20 cellular contexts compared by ENCODE assay signal in genomic region chr12:106310687-106311086, GRCh38. TPM values are rescaled to one million over a fixed set of nuclear protein-coding genes. Genes with fewer than 3 reads are reported as not detected.
DNase-seq lines count a peak whose midpoint lies in the region; ATAC-seq, FAIRE-seq and TF ChIP-seq lines count a peak whose summit lies in the region.
"Had no signal": no experiment of that assay in that cellular context is flagged by ENCODE, and none has a peak within 500 bp of the region (broad histone marks: within the 10 kb centered on the region; RNA-seq: fewer than 3 reads in every experiment).

No MANE protein-coding gene starts in this region.

- TF ChIP-seq EP300 in suprapubic skin (IDR thresholded peaks at IDR 0.05): no peak

- H3K36me3 Mint-ChIP-seq in endodermal cell (ENCODE audit: low read depth) (peaks cover 7% of the 10 kb centered on the region), naive B cell (peaks cover 7 to 13% of the 10 kb centered on the region in 2 donors)

- H3K27me3 ChIP-seq in BLaER1 (no peaks in the 10 kb centered on the region), endodermal cell (ENCODE audit: control insufficient read depth, insufficient read depth, low read length, poor library complexity, severe bottlenecking) (no peaks in the 10 kb centered on the region), suprapubic skin (no peaks in the 10 kb centered on the region)

- peak overlapping the region; percentile 88 for H3K4me2 ChIP-seq in BLaER1

- no peak overlapping the region for H3K4me3 Mint-ChIP-seq in endodermal cell
- peak overlapping the region in 5 of 8 donors; percentile 22 to 58 (median 44) for H3K4me3 Mint-ChIP-seq in naive B cell
- H3K4me3 Mint-ChIP-seq: T-helper 2 cell treated with Interferon-gamma antibody and Interleukin-4, amounts not matched to agents 5 μg/mL and 100 μg/mL, for 36 hours had no signal

- no peaks in the 10 kb centered on the region for H4K20me1 ChIP-seq in BLaER1

- intact Hi-C loops in posterior vena cava (cut with DNase I): no loop called here

- ATAC-seq in naive B cell (ENCODE audit: low read depth in 2 of 2) (peak in 1 of 2 donors; percentile 14), GM18511 (IDR thresholded peaks at IDR 0.05; ENCODE audit: unreplicated experiment) (no peak)
- ATAC-seq: activated CD4-positive, CD25-positive, alpha-beta regulatory T cell treated with anti-CD3 and anti-CD28 coated beads, Interleukin-2, amount 50 U/mL, for 24 hours had no signal

- H3K4me1 ChIP-seq in BLaER1 (peaks cover 76% of the 10 kb centered on the region), endodermal cell (ENCODE audit: control insufficient read depth, insufficient read depth, low read length) (no peaks in the 10 kb centered on the region), suprapubic skin (peaks cover 53% of the 10 kb centered on the region)

- H3K9ac ChIP-seq in BLaER1: peak overlapping the region; percentile 62
- no peak overlapping the region for H3K9ac ChIP-seq in endodermal cell (ENCODE audit: extremely low read depth, low read length, poor library complexity, severe bottlenecking)

- 93 to 96% methylated on average over 4 to 5 of the region's 5 CpGs for WGBS in endodermal cell (ENCODE audit: insufficient coverage in 1 of 2, insufficient read length in 1 of 2), 2 experiments
- WGBS in suprapubic skin: 78% methylated on average over 5 of the region's 5 CpGs

- TF ChIP-seq CTCF in endodermal cell (conservative IDR thresholded peaks at IDR 0.05) (no peak), suprapubic skin (IDR thresholded peaks at IDR 0.05) (no peak)

- DNase-seq in GM12892 (ENCODE audit: insufficient read length): no peak
- no peak for DNase-seq in endodermal cell
- DNase-seq in naive B cell: no peak
- DNase-seq in posterior vena cava (ENCODE audit: low spot score): no peak
- DNase-seq in activated CD4-positive, alpha-beta T cell treated with anti-CD3 and anti-CD28 coated beads for 4 hours: no peak
- no peak for DNase-seq in suprapubic skin (ENCODE audit: low spot score in 2 of 2)
- DNase-seq: activated effector memory CD4-positive, alpha-beta T cell treated with Interleukin-2 at 50 U/mL for 16 hours; mammary epithelial cell; NCI-H2029 treated with DMSO at 0.1 percent for 48 hours; NCI-H524; OCI-M1; stimulated activated CD4-positive, alpha-beta T cell treated with anti-CD3 and anti-CD28 coated beads, Interleukin-2, amount 100 ng/mL, for 24 hours had no signal

- TF ChIP-seq POLR2A in GM12892 (IDR thresholded peaks at IDR 0.05; ENCODE audit: low read depth, low read length) (no peak), suprapubic skin (IDR thresholded peaks at IDR 0.05) (no peak)

- H3K4me3 ChIP-seq in BLaER1: peak overlapping the region; percentile 53; the same call in 1 of the 2 replicates
- H3K4me3 ChIP-seq in endodermal cell (ENCODE audit: low read length): no peak overlapping the region
- H3K4me3 ChIP-seq in suprapubic skin: no peak overlapping the region
- H3K4me3 ChIP-seq: thoracic aorta had no signal

- FAIRE-seq in GM12892 (lab: Jason Lieb, UNC): peak; percentile 64
- FAIRE-seq: frontal cortex, H1 had no signal

- no peaks in the 10 kb centered on the region for H3K27me3 Mint-ChIP-seq in endodermal cell (ENCODE audit: insufficient read depth)
- no peaks in the 10 kb centered on the region for H3K27me3 Mint-ChIP-seq in naive B cell

- H3K27ac Mint-ChIP-seq in endodermal cell: peak overlapping the region; percentile 5
- peak overlapping the region in 4 of 6 donors; percentile 49 to 76 (median 60) for H3K27ac Mint-ChIP-seq in naive B cell
- H3K27ac Mint-ChIP-seq: T-helper 2 cell treated with Interferon-gamma antibody and Interleukin-4, amounts not matched to agents 5 μg/mL and 100 μg/mL, for 36 hours had no signal

- H3K9me3 ChIP-seq in BLaER1: no peaks in the 10 kb centered on the region
- H3K9me3 ChIP-seq in endodermal cell (ENCODE audit: control insufficient read depth, low read length): no peaks in the 10 kb centered on the region
- H3K9me3 ChIP-seq in suprapubic skin: no peaks in the 10 kb centered on the region
- H3K9me3 ChIP-seq: thoracic aorta had no signal

- peaks cover 13% of the 10 kb centered on the region for H3K36me3 ChIP-seq in BLaER1
- H3K36me3 ChIP-seq in endodermal cell (ENCODE audit: control insufficient read depth, insufficient read depth, low read length): no peaks in the 10 kb centered on the region
- peaks cover 26% of the 10 kb centered on the region for H3K36me3 ChIP-seq in suprapubic skin

- H3K27ac ChIP-seq in BLaER1: peak overlapping the region; percentile 75
- no peak overlapping the region for H3K27ac ChIP-seq in endodermal cell (ENCODE audit: low read depth, low read length)
- no peak overlapping the region for H3K27ac ChIP-seq in suprapubic skin
- H3K27ac ChIP-seq: epithelial cell of prostate, thoracic aorta had no signal

- no peaks in the 10 kb centered on the region for H3K9me3 Mint-ChIP-seq in endodermal cell
- H3K9me3 Mint-ChIP-seq in naive B cell: no peaks in the 10 kb centered on the region
- H3K9me3 Mint-ChIP-seq: T-helper 2 cell treated with Interferon-gamma antibody and Interleukin-4, amounts not matched to agents 5 μg/mL and 100 μg/mL, for 36 hours had no signal

- H3K4me1 Mint-ChIP-seq in endodermal cell (peaks cover 8% of the 10 kb centered on the region), naive B cell (peaks cover 35 to 45% (median 38%) of the 10 kb centered on the region in 3 donors)

RNA-seq across cellular contexts. Expression of gene TCP11L2, which starts 8.2 kb away (rescaled TPM):
- polyA plus RNA-seq in GM12892 (2012; ENCODE audit: missing spikeins): 1.8 TPM
- total RNA-seq in endodermal cell (10 to 100 TPM in 1 of 2 donors, 1 to 10 TPM in 1; 7.8 to 15.3 TPM), posterior vena cava (10 to 100 TPM; 18.5 to 28.3 TPM), suprapubic skin (10 to 100 TPM; 38.1 to 70.6 (median 61.2) TPM)
- 4.9 TPM for polyA plus RNA-seq in endodermal cell (2013, experiment 1 of 2)
- polyA plus RNA-seq in endodermal cell (2013, experiment 2 of 2): 6.2 TPM
- 10 to 100 TPM; 17.0 to 56.4 (median 47.6) TPM for polyA plus RNA-seq in naive B cell (ENCODE audit: low read depth in 6 of 6)

RNA-seq across cellular contexts. Expression of gene POLR3B, which starts 46.9 kb away (rescaled TPM):
- 2.1 TPM for polyA plus RNA-seq in GM12892 (2012; ENCODE audit: missing spikeins)
- 10 to 100 TPM in 1 of 2 donors, 1 to 10 TPM in 1; 9.0 to 12.4 TPM for total RNA-seq in endodermal cell
- 9.9 TPM for polyA plus RNA-seq in endodermal cell (2013, experiment 1 of 2)
- 8.9 TPM for polyA plus RNA-seq in endodermal cell (2013, experiment 2 of 2)
- 1 to 10 TPM in 5 of 6 donors, not detected in 1; 3.0 to 4.7 (median 3.3) TPM for polyA plus RNA-seq in naive B cell (ENCODE audit: low read depth in 6 of 6)
- total RNA-seq in posterior vena cava: 10 to 100 TPM in 1 of 2 donors, 1 to 10 TPM in 1; 7.7 to 10.5 TPM
- total RNA-seq in suprapubic skin: 10 to 100 TPM in 3 of 4 donors, 1 to 10 TPM in 1; 9.6 to 14.6 (median 12.6) TPM
